Comparison of ENCODE assay signal across 12 cellular contexts in the genomic region with DNA sequence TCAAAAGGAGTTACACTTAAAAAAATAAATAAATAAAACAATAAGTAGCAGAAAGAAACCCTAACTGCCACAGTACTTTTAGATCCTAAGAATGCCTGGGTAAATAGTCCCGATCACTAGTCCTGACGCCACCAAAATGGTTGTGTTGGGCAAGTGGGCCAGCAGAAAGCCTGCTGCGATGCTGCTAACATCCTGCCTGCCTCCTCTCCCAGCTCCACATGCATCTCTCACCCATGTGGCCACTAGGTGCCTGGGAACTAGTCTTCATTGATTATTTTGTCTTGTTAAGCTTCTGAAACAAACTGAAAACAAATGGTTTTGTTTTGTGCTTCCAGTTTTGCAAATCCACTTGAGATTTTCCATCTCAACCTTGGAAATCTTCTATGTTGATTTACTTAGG.
"Had no signal": no experiment of that assay in that cellular context is flagged by ENCODE, and none has a peak within 500 bp of the region (broad histone marks: within the 10 kb centered on the region; RNA-seq: fewer than 3 reads in every experiment).

No MANE protein-coding gene starts in this region.

- H3K9me3 ChIP-seq: ovary, uterus had no signal

- H3K36me3 ChIP-seq: ovary, uterus had no signal

- H3K36me3 Mint-ChIP-seq: activated naive CD4-positive, alpha-beta T cell treated with anti-CD3 and anti-CD28 coated beads, Interleukin-2, amount 10 ng/mL, durations not matched to agents 7 days and 5 days; mesothelial cell of epicardium had no signal

- H3K4me3 Mint-ChIP-seq: activated naive CD4-positive, alpha-beta T cell treated with anti-CD3 and anti-CD28 coated beads, Interleukin-2, amount 10 ng/mL, durations not matched to agents 7 days and 5 days; activated T-helper 17 cell treated with anti-CD3 and anti-CD28 coated beads, Interleukin-2, amount 50 U/mL, for 72 hours; mesothelial cell of epicardium; neural crest cell had no signal

- H3K4me1 Mint-ChIP-seq: activated naive CD4-positive, alpha-beta T cell treated with anti-CD3 and anti-CD28 coated beads, Interleukin-2, amount 10 ng/mL, durations not matched to agents 7 days and 5 days; activated T-helper 17 cell treated with anti-CD3 and anti-CD28 coated beads, Interleukin-2, amount 50 U/mL, for 72 hours had no signal

- H3K27ac Mint-ChIP-seq: activated naive CD4-positive, alpha-beta T cell treated with anti-CD3 and anti-CD28 coated beads, Interleukin-2, amount 10 ng/mL, durations not matched to agents 7 days and 5 days; activated T-helper 17 cell treated with anti-CD3 and anti-CD28 coated beads, Interleukin-2, amount 50 U/mL, for 72 hours; mesothelial cell of epicardium had no signal

- H3K4me3 ChIP-seq: coronary artery, ovary, uterus had no signal

- H3K4me1 ChIP-seq: uterus had no signal

- H3K27me3 Mint-ChIP-seq: activated T-helper 17 cell treated with anti-CD3 and anti-CD28 coated beads, Interleukin-2, amount 50 U/mL, for 72 hours had no signal

- H3K27me3 ChIP-seq: ovary, uterus had no signal

- H3K27ac ChIP-seq: coronary artery, ovary, uterus had no signal

- DNase-seq: activated CD4-positive, alpha-beta T cell treated with anti-CD3 and anti-CD28 coated beads, Interleukin-2, amount 50 U/mL, for 1 hour; activated naive CD4-positive, alpha-beta T cell treated with anti-CD3 and anti-CD28 coated beads, Interleukin-2, amount 10 ng/mL, durations not matched to agents 7 days and 5 days; activated T-cell treated with anti-CD3 and anti-CD28 coated beads for 4 hours; caudate nucleus; effector CD4-positive, alpha-beta T cell; foreskin melanocyte; ovary; uterus had no signal

- H3K9me3 Mint-ChIP-seq: activated naive CD4-positive, alpha-beta T cell treated with anti-CD3 and anti-CD28 coated beads, Interleukin-2, amount 10 ng/mL, durations not matched to agents 7 days and 5 days; activated T-helper 17 cell treated with anti-CD3 and anti-CD28 coated beads, Interleukin-2, amount 50 U/mL, for 72 hours; mesothelial cell of epicardium; neural crest cell had no signal
